Comparison of ENCODE assay signal across 1 cellular context in the genomic region with DNA sequence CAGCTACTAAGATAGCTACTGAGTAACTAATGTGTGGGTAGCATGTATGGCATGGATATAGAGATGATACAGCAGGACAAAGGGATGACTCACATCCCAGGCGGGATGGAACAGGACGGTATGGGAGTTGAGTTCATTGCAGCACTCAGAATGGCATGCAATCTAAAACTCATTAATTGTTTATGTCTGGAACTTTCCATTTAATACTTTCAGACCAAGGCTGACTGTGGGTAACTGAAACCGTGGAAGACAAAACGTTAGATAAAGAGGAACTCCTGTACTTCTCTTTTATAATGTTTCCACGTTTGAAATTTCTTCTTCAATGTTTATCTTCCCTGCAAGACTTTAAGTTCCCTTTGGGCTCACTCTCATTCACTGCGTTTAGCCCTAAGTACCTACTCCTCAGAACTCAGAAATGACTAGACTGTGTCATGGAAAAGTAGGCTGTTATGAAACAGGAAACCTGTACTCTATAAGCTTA.
TF ChIP-seq lines count a peak whose summit lies in the region.

No MANE protein-coding gene starts in this region.

TF ChIP-seq in GM23338, 12 proteins besides CTCF, POLR2A, EP300 and RAD21 (continued from another document):
- TF ChIP-seq, protein P1, sequence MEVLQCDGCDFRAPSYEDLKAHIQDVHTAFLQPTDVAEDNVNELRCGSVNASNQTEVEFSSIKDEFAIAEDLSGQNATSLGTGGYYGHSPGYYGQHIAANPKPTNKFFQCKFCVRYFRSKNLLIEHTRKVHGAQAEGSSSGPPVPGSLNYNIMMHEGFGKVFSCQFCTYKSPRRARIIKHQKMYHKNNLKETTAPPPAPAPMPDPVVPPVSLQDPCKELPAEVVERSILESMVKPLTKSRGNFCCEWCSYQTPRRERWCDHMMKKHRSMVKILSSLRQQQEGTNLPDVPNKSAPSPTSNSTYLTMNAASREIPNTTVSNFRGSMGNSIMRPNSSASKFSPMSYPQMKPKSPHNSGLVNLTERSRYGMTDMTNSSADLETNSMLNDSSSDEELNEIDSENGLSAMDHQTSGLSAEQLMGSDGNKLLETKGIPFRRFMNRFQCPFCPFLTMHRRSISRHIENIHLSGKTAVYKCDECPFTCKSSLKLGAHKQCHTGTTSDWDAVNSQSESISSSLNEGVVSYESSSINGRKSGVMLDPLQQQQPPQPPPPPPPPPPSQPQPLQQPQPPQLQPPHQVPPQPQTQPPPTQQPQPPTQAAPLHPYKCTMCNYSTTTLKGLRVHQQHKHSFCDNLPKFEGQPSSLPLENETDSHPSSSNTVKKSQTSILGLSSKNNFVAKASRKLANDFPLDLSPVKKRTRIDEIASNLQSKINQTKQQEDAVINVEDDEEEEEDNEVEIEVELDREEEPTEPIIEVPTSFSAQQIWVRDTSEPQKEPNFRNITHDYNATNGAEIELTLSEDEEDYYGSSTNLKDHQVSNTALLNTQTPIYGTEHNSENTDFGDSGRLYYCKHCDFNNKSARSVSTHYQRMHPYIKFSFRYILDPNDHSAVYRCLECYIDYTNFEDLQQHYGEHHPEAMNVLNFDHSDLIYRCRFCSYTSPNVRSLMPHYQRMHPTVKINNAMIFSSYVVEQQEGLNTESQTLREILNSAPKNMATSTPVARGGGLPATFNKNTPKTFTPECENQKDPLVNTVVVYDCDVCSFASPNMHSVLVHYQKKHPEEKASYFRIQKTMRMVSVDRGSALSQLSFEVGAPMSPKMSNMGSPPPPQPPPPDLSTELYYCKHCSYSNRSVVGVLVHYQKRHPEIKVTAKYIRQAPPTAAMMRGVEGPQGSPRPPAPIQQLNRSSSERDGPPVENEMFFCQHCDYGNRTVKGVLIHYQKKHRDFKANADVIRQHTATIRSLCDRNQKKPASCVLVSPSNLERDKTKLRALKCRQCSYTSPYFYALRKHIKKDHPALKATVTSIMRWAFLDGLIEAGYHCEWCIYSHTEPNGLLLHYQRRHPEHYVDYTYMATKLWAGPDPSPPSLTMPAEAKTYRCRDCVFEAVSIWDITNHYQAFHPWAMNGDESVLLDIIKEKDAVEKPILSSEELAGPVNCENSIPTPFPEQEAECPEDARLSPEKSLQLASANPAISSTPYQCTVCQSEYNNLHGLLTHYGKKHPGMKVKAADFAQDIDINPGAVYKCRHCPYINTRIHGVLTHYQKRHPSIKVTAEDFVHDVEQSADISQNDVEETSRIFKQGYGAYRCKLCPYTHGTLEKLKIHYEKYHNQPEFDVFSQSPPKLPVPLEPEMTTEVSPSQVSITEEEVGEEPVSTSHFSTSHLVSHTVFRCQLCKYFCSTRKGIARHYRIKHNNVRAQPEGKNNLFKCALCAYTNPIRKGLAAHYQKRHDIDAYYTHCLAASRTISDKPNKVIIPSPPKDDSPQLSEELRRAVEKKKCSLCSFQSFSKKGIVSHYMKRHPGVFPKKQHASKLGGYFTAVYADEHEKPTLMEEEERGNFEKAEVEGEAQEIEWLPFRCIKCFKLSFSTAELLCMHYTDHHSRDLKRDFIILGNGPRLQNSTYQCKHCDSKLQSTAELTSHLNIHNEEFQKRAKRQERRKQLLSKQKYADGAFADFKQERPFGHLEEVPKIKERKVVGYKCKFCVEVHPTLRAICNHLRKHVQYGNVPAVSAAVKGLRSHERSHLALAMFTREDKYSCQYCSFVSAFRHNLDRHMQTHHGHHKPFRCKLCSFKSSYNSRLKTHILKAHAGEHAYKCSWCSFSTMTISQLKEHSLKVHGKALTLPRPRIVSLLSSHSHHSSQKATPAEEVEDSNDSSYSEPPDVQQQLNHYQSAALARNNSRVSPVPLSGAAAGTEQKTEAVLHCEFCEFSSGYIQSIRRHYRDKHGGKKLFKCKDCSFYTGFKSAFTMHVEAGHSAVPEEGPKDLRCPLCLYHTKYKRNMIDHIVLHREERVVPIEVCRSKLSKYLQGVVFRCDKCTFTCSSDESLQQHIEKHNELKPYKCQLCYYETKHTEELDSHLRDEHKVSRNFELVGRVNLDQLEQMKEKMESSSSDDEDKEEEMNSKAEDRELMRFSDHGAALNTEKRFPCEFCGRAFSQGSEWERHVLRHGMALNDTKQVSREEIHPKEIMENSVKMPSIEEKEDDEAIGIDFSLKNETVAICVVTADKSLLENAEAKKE (CRISPR knock-in tag; IDR thresholded peaks at IDR 0.05), result no peak
- TF ChIP-seq, protein P2, sequence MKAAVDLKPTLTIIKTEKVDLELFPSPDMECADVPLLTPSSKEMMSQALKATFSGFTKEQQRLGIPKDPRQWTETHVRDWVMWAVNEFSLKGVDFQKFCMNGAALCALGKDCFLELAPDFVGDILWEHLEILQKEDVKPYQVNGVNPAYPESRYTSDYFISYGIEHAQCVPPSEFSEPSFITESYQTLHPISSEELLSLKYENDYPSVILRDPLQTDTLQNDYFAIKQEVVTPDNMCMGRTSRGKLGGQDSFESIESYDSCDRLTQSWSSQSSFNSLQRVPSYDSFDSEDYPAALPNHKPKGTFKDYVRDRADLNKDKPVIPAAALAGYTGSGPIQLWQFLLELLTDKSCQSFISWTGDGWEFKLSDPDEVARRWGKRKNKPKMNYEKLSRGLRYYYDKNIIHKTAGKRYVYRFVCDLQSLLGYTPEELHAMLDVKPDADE (IDR thresholded peaks at IDR 0.05), result no peak
- no peak for TF ChIP-seq ZNF114 (CRISPR knock-in tag; IDR thresholded peaks at IDR 0.05)
- TF ChIP-seq, protein P3, sequence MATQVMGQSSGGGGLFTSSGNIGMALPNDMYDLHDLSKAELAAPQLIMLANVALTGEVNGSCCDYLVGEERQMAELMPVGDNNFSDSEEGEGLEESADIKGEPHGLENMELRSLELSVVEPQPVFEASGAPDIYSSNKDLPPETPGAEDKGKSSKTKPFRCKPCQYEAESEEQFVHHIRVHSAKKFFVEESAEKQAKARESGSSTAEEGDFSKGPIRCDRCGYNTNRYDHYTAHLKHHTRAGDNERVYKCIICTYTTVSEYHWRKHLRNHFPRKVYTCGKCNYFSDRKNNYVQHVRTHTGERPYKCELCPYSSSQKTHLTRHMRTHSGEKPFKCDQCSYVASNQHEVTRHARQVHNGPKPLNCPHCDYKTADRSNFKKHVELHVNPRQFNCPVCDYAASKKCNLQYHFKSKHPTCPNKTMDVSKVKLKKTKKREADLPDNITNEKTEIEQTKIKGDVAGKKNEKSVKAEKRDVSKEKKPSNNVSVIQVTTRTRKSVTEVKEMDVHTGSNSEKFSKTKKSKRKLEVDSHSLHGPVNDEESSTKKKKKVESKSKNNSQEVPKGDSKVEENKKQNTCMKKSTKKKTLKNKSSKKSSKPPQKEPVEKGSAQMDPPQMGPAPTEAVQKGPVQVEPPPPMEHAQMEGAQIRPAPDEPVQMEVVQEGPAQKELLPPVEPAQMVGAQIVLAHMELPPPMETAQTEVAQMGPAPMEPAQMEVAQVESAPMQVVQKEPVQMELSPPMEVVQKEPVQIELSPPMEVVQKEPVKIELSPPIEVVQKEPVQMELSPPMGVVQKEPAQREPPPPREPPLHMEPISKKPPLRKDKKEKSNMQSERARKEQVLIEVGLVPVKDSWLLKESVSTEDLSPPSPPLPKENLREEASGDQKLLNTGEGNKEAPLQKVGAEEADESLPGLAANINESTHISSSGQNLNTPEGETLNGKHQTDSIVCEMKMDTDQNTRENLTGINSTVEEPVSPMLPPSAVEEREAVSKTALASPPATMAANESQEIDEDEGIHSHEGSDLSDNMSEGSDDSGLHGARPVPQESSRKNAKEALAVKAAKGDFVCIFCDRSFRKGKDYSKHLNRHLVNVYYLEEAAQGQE (IDR thresholded peaks at IDR 0.05; ENCODE audit: unreplicated experiment), result no peak
